9 cellular contexts compared by ENCODE assay signal in the genomic region with DNA sequence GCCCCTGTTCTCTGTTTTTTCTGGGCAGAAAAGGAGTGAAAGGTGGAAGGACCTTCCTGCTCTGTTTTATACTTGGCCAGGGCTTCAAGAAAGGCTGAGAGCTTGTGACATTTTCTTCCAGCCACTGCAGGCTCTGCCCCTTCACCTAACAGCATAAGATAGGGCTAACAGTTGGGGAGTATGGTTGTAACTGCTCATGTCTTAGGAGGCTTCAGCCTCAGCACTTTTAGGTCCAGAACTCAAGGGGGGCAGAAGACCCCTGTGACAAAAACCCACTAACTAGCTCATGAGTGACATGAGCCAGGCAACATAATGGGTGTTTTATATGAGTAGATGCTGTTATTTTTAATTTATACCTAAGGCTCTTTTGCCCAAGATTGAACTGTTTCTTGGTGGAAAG. TPM values are rescaled to one million over a fixed set of nuclear protein-coding genes. Genes with fewer than 3 reads are reported as not detected.
DNase-seq lines count a peak whose midpoint lies in the region; ATAC-seq and TF ChIP-seq lines count a peak whose summit lies in the region.
"Had no signal": no experiment of that assay in that cellular context is flagged by ENCODE, and none has a peak within 500 bp of the region (broad histone marks: within the 10 kb centered on the region; RNA-seq: fewer than 3 reads in every experiment).

No MANE protein-coding gene starts in this region.

- no peaks in the 10 kb centered on the region for H3K9me2 ChIP-seq in HCT116 (ENCODE audit: insufficient read depth)

- H3K9me3 Mint-ChIP-seq in activated naive CD8-positive, alpha-beta T cell treated with anti-CD3 and anti-CD28 coated beads, Interleukin-2, amount 10 ng/mL, durations not matched to agents 7 days and 5 days: no peaks in the 10 kb centered on the region

- peaks cover 28 to 60% of the 10 kb centered on the region in 2 experiments for H3K36me3 ChIP-seq in HCT116 (ENCODE audit: control insufficient read depth in 1 of 2, insufficient read depth in 2 of 2, low read length in 2 of 2)
- H3K36me3 ChIP-seq in osteoblast (ENCODE audit: insufficient read depth, low read length): peaks cover 69% of the 10 kb centered on the region

- H3K27me3 ChIP-seq in HCT116 (ENCODE audit: insufficient read depth, low read length): no peaks in the 10 kb centered on the region
- no peaks in the 10 kb centered on the region for H3K27me3 ChIP-seq in osteoblast (ENCODE audit: insufficient read depth, low read length)
- H3K27me3 ChIP-seq: heart left ventricle had no signal

- intact Hi-C loops in HCT116 (cut with micrococcal nuclease): no loop called here

- CTCF ChIA-PET in HCT116 (lab: Charles Lee): no interaction called here

- POLR2A ChIA-PET in HCT116 (lab: Charles Lee): no interaction called here
- POLR2A ChIA-PET in activated naive CD8-positive, alpha-beta T cell treated with anti-CD3 and anti-CD28 coated beads, Interleukin-2, amount 10 ng/mL, durations not matched to agents 7 days and 5 days (lab: Charles Lee): interaction anchor here (1.2 kb wide), 1 partner anchor 21 kb away, joined by 4 read pairs; a partner anchor contains a TSS

- H3K9me3 ChIP-seq in HCT116 (ENCODE audit: control insufficient read depth in 1 of 2, insufficient read depth in 1 of 2, low read depth in 1 of 2, low read length in 2 of 2) (no peaks in the 10 kb centered on the region), osteoblast (ENCODE audit: low read depth, low read length) (no peaks in the 10 kb centered on the region)
- H3K9me3 ChIP-seq: heart left ventricle had no signal

- DNase-seq in HCT116 (ENCODE audit: low read depth, low spot score) (no peak), osteoblast (ENCODE audit: insufficient read length, low spot score, missing footprints) (peak; percentile 64), KG1 (lab: John Stamatoyannopoulos, UW) (no peak)
- no peak for DNase-seq in activated naive CD8-positive, alpha-beta T cell treated with anti-CD3 and anti-CD28 coated beads, Interleukin-2, amount 10 ng/mL, durations not matched to agents 7 days and 5 days
- DNase-seq: mesendoderm, NCI-H1048 had no signal

- H3K36me3 Mint-ChIP-seq in activated naive CD8-positive, alpha-beta T cell treated with anti-CD3 and anti-CD28 coated beads, Interleukin-2, amount 10 ng/mL, durations not matched to agents 7 days and 5 days: peaks cover 41% of the 10 kb centered on the region

- peak overlapping the region; percentile 42 for H3K4me3 Mint-ChIP-seq in activated naive CD8-positive, alpha-beta T cell treated with anti-CD3 and anti-CD28 coated beads, Interleukin-2, amount 10 ng/mL, durations not matched to agents 7 days and 5 days

- RAD21 ChIA-PET in HCT116 (lab: Charles Lee; ENCODE audit: low non-redundant PET in 1 of 2, low total read pairs in 2 of 2, uncharacterized antibody in 2 of 2, unreplicated experiment in 2 of 2): no interaction called here

- H3K4me1 ChIP-seq in HCT116 (ENCODE audit: control insufficient read depth in 1 of 2, insufficient read depth in 2 of 2, low read length in 2 of 2): peaks cover 14 to 32% of the 10 kb centered on the region in 2 experiments
- H3K4me1 ChIP-seq in osteoblast (ENCODE audit: insufficient read depth, low read length): peaks cover 32% of the 10 kb centered on the region

- no peak overlapping the region for H3K4me3 ChIP-seq in HCT116 (replicated peaks in 1 of 2; ENCODE audit: low read depth in 1 of 2, low read length in 2 of 2)
- peak overlapping the region; percentile 29 for H3K4me3 ChIP-seq in osteoblast (ENCODE audit: insufficient read depth, low read length)

- peak overlapping the region; percentile 65 for H3K27ac Mint-ChIP-seq in activated naive CD8-positive, alpha-beta T cell treated with anti-CD3 and anti-CD28 coated beads, Interleukin-2, amount 10 ng/mL, durations not matched to agents 7 days and 5 days

- H3K4me1 Mint-ChIP-seq in activated naive CD8-positive, alpha-beta T cell treated with anti-CD3 and anti-CD28 coated beads, Interleukin-2, amount 10 ng/mL, durations not matched to agents 7 days and 5 days: peaks cover 30% of the 10 kb centered on the region

- TF ChIP-seq RAD21 in HCT116 (IDR thresholded peaks at IDR 0.05; ENCODE audit: low read depth): no peak

- no TSS peak for BruUV-seq in HCT116 (replicated peaks; lab: Mats Ljungman, UMichigan)

- peaks cover 12% of the 10 kb centered on the region; the same call in 1 of the 2 replicates for H4K20me1 ChIP-seq in HCT116 (ENCODE audit: insufficient read depth)
- H4K20me1 ChIP-seq in osteoblast (ENCODE audit: insufficient read depth, low read length): peaks cover 56% of the 10 kb centered on the region

- no peak overlapping the region for H3K9ac ChIP-seq in HCT116 (ENCODE audit: low read length)

- no peak overlapping the region for H2AFZ ChIP-seq in HCT116 (ENCODE audit: low read depth, low read length, poor library complexity, severe bottlenecking)
- no peak overlapping the region for H2AFZ ChIP-seq in osteoblast (ENCODE audit: low read length)

- no peak for ATAC-seq in HCT116
- ATAC-seq in activated naive CD8-positive, alpha-beta T cell treated with anti-CD3 and anti-CD28 coated beads, Interleukin-2, amount 10 ng/mL, durations not matched to agents 7 days and 5 days (ENCODE audit: low read depth): no peak
- no peak for ATAC-seq in HG02870 (IDR thresholded peaks at IDR 0.05; ENCODE audit: unreplicated experiment)
- ATAC-seq in GM21390 (IDR thresholded peaks at IDR 0.05; ENCODE audit: unreplicated experiment): no peak

- H3K27ac ChIP-seq in HCT116 (ENCODE audit: low read depth, low read length): peak overlapping the region; percentile 18; the same call in 1 of the 2 replicates
- peak overlapping the region; percentile 43 for H3K27ac ChIP-seq in osteoblast (ENCODE audit: low read depth, low read length)

- H3K27me3 Mint-ChIP-seq in activated naive CD8-positive, alpha-beta T cell treated with anti-CD3 and anti-CD28 coated beads, Interleukin-2, amount 10 ng/mL, durations not matched to agents 7 days and 5 days: no peaks in the 10 kb centered on the region

- no peak for TF ChIP-seq CTCF in HCT116 (IDR thresholded peaks at IDR 0.05 in 2 of 3, conservative IDR thresholded peaks at IDR 0.05 in 1 of 3; ENCODE audit: borderline replicate concordance in 1 of 3, insufficient read depth in 1 of 3, low read depth in 2 of 3, low read length in 2 of 3)
- TF ChIP-seq CTCF in osteoblast (IDR thresholded peaks at IDR 0.05; ENCODE audit: extremely low read depth, low read depth, low read length): no peak

- no peak overlapping the region for H3K4me2 ChIP-seq in HCT116 (ENCODE audit: low read length)
- H3K4me2 ChIP-seq in osteoblast (ENCODE audit: insufficient read depth, low read length): peak overlapping the region; percentile 30

- TF ChIP-seq POLR2A in HCT116 (IDR thresholded peaks at IDR 0.05; ENCODE audit: borderline replicate concordance, extremely low read depth, insufficient read depth, insufficient read length): no peak

- H3K79me2 ChIP-seq in HCT116 (ENCODE audit: insufficient read depth, low read length): peaks cover 58% of the 10 kb centered on the region
- peaks cover 65% of the 10 kb centered on the region for H3K79me2 ChIP-seq in osteoblast (ENCODE audit: insufficient read depth, low read length)

TF ChIP-seq in HCT116, 20 proteins besides CTCF, POLR2A, EP300 and RAD21 (continues in another document):
- TF ChIP-seq CEBPB (IDR thresholded peaks at IDR 0.05; ENCODE audit: low read depth): no peak
- TF ChIP-seq CBX3 (IDR thresholded peaks at IDR 0.05; ENCODE audit: low read depth): no peak

RNA-seq across cellular contexts. Expression of a gene that starts 4.9 kb away (rescaled TPM):
- 2,423 TPM for total RNA-seq in HCT116 (2021; ENCODE audit: unreplicated experiment)
- polyA plus RNA-seq in HCT116 (2012): 4,933 and 5,901 TPM in 2 replicates
- total RNA-seq in activated naive CD8-positive, alpha-beta T cell treated with anti-CD3 and anti-CD28 coated beads, Interleukin-2, amount 10 ng/mL, durations not matched to agents 7 days and 5 days: 1,000 to 10,000 TPM; 1,486 to 1,632 TPM
- 579 and 705 TPM in 2 replicates for total RNA-seq in osteoblast

RNA-seq across cellular contexts. Expression of a gene that starts 5.3 kb away (rescaled TPM):
- total RNA-seq in HCT116 (2021; ENCODE audit: unreplicated experiment) (165 TPM), osteoblast (175 and 178 TPM in 2 replicates)
- 185 and 187 TPM in 2 replicates for polyA plus RNA-seq in HCT116 (2012)
- 100 to 1,000 TPM; 123 to 133 TPM for total RNA-seq in activated naive CD8-positive, alpha-beta T cell treated with anti-CD3 and anti-CD28 coated beads, Interleukin-2, amount 10 ng/mL, durations not matched to agents 7 days and 5 days

RNA-seq across cellular contexts. Expression of a gene that starts 21.2 kb away (rescaled TPM):
- total RNA-seq in HCT116 (2021; ENCODE audit: unreplicated experiment) (1.4 TPM), osteoblast (0.29 and 0.36 TPM in 2 replicates)
- 1.2 and 1.5 TPM in 2 replicates for polyA plus RNA-seq in HCT116 (2012)
- total RNA-seq in activated naive CD8-positive, alpha-beta T cell treated with anti-CD3 and anti-CD28 coated beads, Interleukin-2, amount 10 ng/mL, durations not matched to agents 7 days and 5 days: 1 to 10 TPM; 2.4 to 3.0 TPM

RNA-seq across cellular contexts. Expression of a gene that starts 25.5 kb away (rescaled TPM):
- total RNA-seq in HCT116 (2021; ENCODE audit: unreplicated experiment) (10.9 TPM), osteoblast (28.2 and 31.2 TPM in 2 replicates)
- 13.9 and 16.3 TPM in 2 replicates for polyA plus RNA-seq in HCT116 (2012)
- 100 to 1,000 TPM; 135 to 139 TPM for total RNA-seq in activated naive CD8-positive, alpha-beta T cell treated with anti-CD3 and anti-CD28 coated beads, Interleukin-2, amount 10 ng/mL, durations not matched to agents 7 days and 5 days

RNA-seq across cellular contexts. Expression of a gene that starts 39.4 kb away (rescaled TPM):
- 1.0 TPM for total RNA-seq in HCT116 (2021; ENCODE audit: unreplicated experiment)
- 2.1 and 2.3 TPM in 2 replicates for polyA plus RNA-seq in HCT116 (2012)
- total RNA-seq in activated naive CD8-positive, alpha-beta T cell treated with anti-CD3 and anti-CD28 coated beads, Interleukin-2, amount 10 ng/mL, durations not matched to agents 7 days and 5 days: 1 to 10 TPM; 3.9 to 5.5 TPM
- 0.36 TPM in 1 of 2 replicates, not detected in the other for total RNA-seq in osteoblast
- total RNA-seq: heart left ventricle had no signal
- polyA plus RNA-seq: heart left ventricle had no signal
